15 cellular contexts compared by ENCODE assay signal in the genomic region with DNA sequence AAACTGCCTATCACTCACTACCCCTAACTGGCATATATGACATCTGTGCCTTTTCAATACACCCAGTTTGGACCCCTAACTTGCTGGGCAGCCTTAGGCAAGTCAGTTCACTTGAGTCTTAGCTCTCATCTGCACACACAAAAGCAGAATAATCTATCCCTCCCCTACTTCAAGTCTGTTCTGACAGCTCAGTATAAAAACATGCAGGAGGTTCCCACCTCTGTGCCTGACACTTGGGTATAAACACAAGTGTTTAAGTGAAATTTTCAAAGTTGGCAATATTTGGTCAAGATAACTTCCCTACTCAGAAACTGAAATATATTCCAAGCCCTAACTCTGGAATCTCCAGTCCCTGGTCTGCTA. TPM values are rescaled to one million over a fixed set of nuclear protein-coding genes. Genes with fewer than 3 reads are reported as not detected.
A peak's percentile ranks its signal among the peaks of the same experiment; 100 is the strongest.
DNase-seq lines count a peak whose midpoint lies in the region; ATAC-seq and TF ChIP-seq lines count a peak whose summit lies in the region.
"Had no signal": no experiment of that assay in that cellular context is flagged by ENCODE, and none has a peak within 500 bp of the region (broad histone marks: within the 10 kb centered on the region; RNA-seq: fewer than 3 reads in every experiment).

No MANE protein-coding gene starts in this region.

- H2BK15ac ChIP-seq in mesenchymal stem cell (ENCODE audit: low read depth, poor library complexity, severe bottlenecking): no peak overlapping the region

- no peak overlapping the region for H2AK5ac ChIP-seq in mesenchymal stem cell (ENCODE audit: low read length, severe bottlenecking)

- H3K27ac ChIP-seq in Panc1 (ENCODE audit: low read length) (peak overlapping the region; percentile 2; the same call in 1 of the 2 replicates), gastrocnemius medialis (peak overlapping the region; percentile 64 to 87 (median 82)), mesenchymal stem cell (ENCODE audit: low read length, poor library complexity, severe bottlenecking) (no peak overlapping the region)

- peaks cover 74% of the 10 kb centered on the region for H3K4me1 ChIP-seq in Panc1 (ENCODE audit: control insufficient read depth, insufficient read depth, low read length)
- H3K4me1 ChIP-seq in gastrocnemius medialis: peaks cover 49 to 56% of the 10 kb centered on the region in 2 donors
- peaks cover 6% of the 10 kb centered on the region for H3K4me1 ChIP-seq in mesenchymal stem cell (ENCODE audit: control insufficient read depth, insufficient read depth, low read depth, low read length)

- H2AFZ ChIP-seq in mesenchymal stem cell (ENCODE audit: low read depth, low read length): no peak overlapping the region

- H3K27ac Mint-ChIP-seq in activated naive CD4-positive, alpha-beta T cell treated with anti-CD3 and anti-CD28 coated beads, Interleukin-2, amount 10 ng/mL, durations not matched to agents 7 days and 5 days: peak overlapping the region; percentile 83
- peak overlapping the region; percentile 61 for H3K27ac Mint-ChIP-seq in chondrocyte (ENCODE audit: unreplicated experiment)

- no peak overlapping the region for H2BK120ac ChIP-seq in mesenchymal stem cell (ENCODE audit: low read depth, low read length)

- no peak for ATAC-seq in Panc1
- peak in 1 of 2 donors; percentile 5 for ATAC-seq in gastrocnemius medialis
- ATAC-seq in GM19467 (IDR thresholded peaks at IDR 0.05; ENCODE audit: unreplicated experiment): no peak
- ATAC-seq: mucosa of descending colon had no signal

- no peak overlapping the region for H3K9ac ChIP-seq in mesenchymal stem cell (ENCODE audit: low read length)

- intact Hi-C loops in Panc1 (cut with micrococcal nuclease; ENCODE audit: unreplicated experiment): no loop called here
- intact Hi-C loops in gastrocnemius medialis (cut with DNase I; ENCODE audit: low total_unique reads): no loop called here

- no peak overlapping the region for H2BK12ac ChIP-seq in mesenchymal stem cell (ENCODE audit: low read length in 2 of 2)

- POLR2A ChIA-PET in Panc1 (lab: Charles Lee): no interaction called here

- in situ Hi-C loops in Panc1 (cut with HindIII; ENCODE audit: low pct_unique_long_range_greater_than_20kb, low sequenced_read_pairs) (no loop called here), gastrocnemius medialis (cut with MboI; ENCODE audit: low sequenced_read_pairs in 4 of 4) (no loop called here)

- H3K36me3 Mint-ChIP-seq in activated naive CD4-positive, alpha-beta T cell treated with anti-CD3 and anti-CD28 coated beads, Interleukin-2, amount 10 ng/mL, durations not matched to agents 7 days and 5 days: peaks cover 70% of the 10 kb centered on the region
- peaks cover 52% of the 10 kb centered on the region for H3K36me3 Mint-ChIP-seq in chondrocyte (ENCODE audit: low read depth)

- no TSS peak for BruUV-seq in Panc1 (replicated peaks; lab: Mats Ljungman, UMichigan)

- no peak overlapping the region for H3K18ac ChIP-seq in mesenchymal stem cell (ENCODE audit: low read depth in 1 of 2, low read length in 2 of 2)

- no peak overlapping the region for H2BK5ac ChIP-seq in mesenchymal stem cell (ENCODE audit: low read depth, low read length, poor library complexity, severe bottlenecking)

- no peak overlapping the region for H3K4me3 ChIP-seq in Panc1 (ENCODE audit: low read depth in 2 of 2, low read length in 2 of 2)
- H3K4me3 ChIP-seq in gastrocnemius medialis: peak overlapping the region in 1 of 4 donors; percentile 18
- H3K4me3 ChIP-seq in mesenchymal stem cell (ENCODE audit: insufficient read depth in 1 of 2, low read depth in 1 of 2, low read length in 2 of 2): no peak overlapping the region
- H3K4me3 ChIP-seq: mucosa of descending colon had no signal

- H3K14ac ChIP-seq in mesenchymal stem cell (ENCODE audit: low read length in 2 of 2): no peak overlapping the region

- CTCF ChIA-PET in activated naive CD4-positive, alpha-beta T cell treated with anti-CD3 and anti-CD28 coated beads, Interleukin-2, amount 10 ng/mL, durations not matched to agents 7 days and 5 days (lab: Charles Lee): no interaction called here
- CTCF ChIA-PET in Panc1 (lab: Charles Lee): no interaction called here

- peaks cover 2% of the 10 kb centered on the region for H3K79me1 ChIP-seq in mesenchymal stem cell (replicated peaks; ENCODE audit: low read length, poor library complexity, severe bottlenecking)

- TF ChIP-seq POLR2A in gastrocnemius medialis (IDR thresholded peaks at IDR 0.05): no peak

- no peak overlapping the region for H3K23ac ChIP-seq in mesenchymal stem cell (ENCODE audit: low read length in 2 of 2)

- DNase-seq in activated naive CD4-positive, alpha-beta T cell treated with anti-CD3 and anti-CD28 coated beads, Interleukin-2, amount 10 ng/mL, durations not matched to agents 7 days and 5 days: no peak
- no peak for DNase-seq in activated naive CD4-positive, alpha-beta T cell treated with Interleukin-2 at 50 U/mL for 16 hours
- no peak for DNase-seq in Panc1 (ENCODE audit: low read depth, low spot score)
- DNase-seq in chondrocyte (ENCODE audit: low spot score): no peak
- DNase-seq in gastrocnemius medialis: no peak
- DNase-seq in cerebellar nuclear complex (lab: John Stamatoyannopoulos, UW): no peak
- no peak for DNase-seq in mesenchymal stem cell
- DNase-seq: activated CD4-positive, alpha-beta T cell treated with anti-CD3 and anti-CD28 coated beads, Interleukin-2, amount 10 ng/mL, durations not matched to agents 7 days and 5 days; dermis blood vessel endothelial cell; DMS79; mucosa of descending colon; stimulated activated CD4-positive, alpha-beta T cell treated with anti-CD3 and anti-CD28 coated beads, Interleukin-4, amount 100 ng/mL, for 1 hour; stimulated activated naive B cell treated with anti-CD40 and anti-IgM and Interleukin-4, amounts not matched to agents 10 μg/mL and 1 μg/mL and 100 μg/mL, for 72 hours; SW 1271 had no signal

- TF ChIP-seq CTCF in Panc1 (IDR thresholded peaks at IDR 0.05) (no peak), chondrocyte (IDR thresholded peaks at IDR 0.05) (no peak), gastrocnemius medialis (IDR thresholded peaks at IDR 0.05 in 4 of 5, conservative IDR thresholded peaks at IDR 0.05 in 1 of 5) (no peak)

- H4K8ac ChIP-seq in mesenchymal stem cell (ENCODE audit: low read length): no peak overlapping the region

- no peak overlapping the region for H4K91ac ChIP-seq in mesenchymal stem cell (ENCODE audit: low read length)

- H3K9me3 ChIP-seq in Panc1 (ENCODE audit: control insufficient read depth, insufficient read depth, low read depth, low read length): no peaks in the 10 kb centered on the region
- H3K9me3 ChIP-seq in gastrocnemius medialis: no peaks in the 10 kb centered on the region
- H3K9me3 ChIP-seq in mesenchymal stem cell (ENCODE audit: control insufficient read depth, low read length): no peaks in the 10 kb centered on the region
- H3K9me3 ChIP-seq: mucosa of descending colon had no signal

- H3K27me3 Mint-ChIP-seq in activated naive CD4-positive, alpha-beta T cell treated with anti-CD3 and anti-CD28 coated beads, Interleukin-2, amount 10 ng/mL, durations not matched to agents 7 days and 5 days: no peaks in the 10 kb centered on the region
- no peaks in the 10 kb centered on the region for H3K27me3 Mint-ChIP-seq in chondrocyte (ENCODE audit: low read depth)
- H3K27me3 Mint-ChIP-seq: activated CD4-positive, alpha-beta T cell treated with anti-CD3 and anti-CD28 coated beads, Interleukin-2, amount 10 ng/mL, durations not matched to agents 7 days and 5 days; stimulated activated naive B cell treated with anti-CD40 and anti-IgM and Interleukin-4, amounts not matched to agents 10 μg/mL and 1 μg/mL and 100 μg/mL, for 72 hours had no signal

- no peak overlapping the region for H3K4me3 Mint-ChIP-seq in activated naive CD4-positive, alpha-beta T cell treated with anti-CD3 and anti-CD28 coated beads, Interleukin-2, amount 10 ng/mL, durations not matched to agents 7 days and 5 days
- no peak overlapping the region for H3K4me3 Mint-ChIP-seq in chondrocyte (ENCODE audit: unreplicated experiment)
- H3K4me3 Mint-ChIP-seq: activated CD4-positive, alpha-beta T cell treated with anti-CD3 and anti-CD28 coated beads, Interleukin-2, amount 10 ng/mL, durations not matched to agents 7 days and 5 days had no signal

- peaks cover 29% of the 10 kb centered on the region for H3K36me3 ChIP-seq in Panc1 (ENCODE audit: control insufficient read depth, insufficient read depth, low read length)
- H3K36me3 ChIP-seq in gastrocnemius medialis: peaks cover 15 to 87% of the 10 kb centered on the region in 2 donors
- peaks cover 71 to 92% of the 10 kb centered on the region in 2 experiments for H3K36me3 ChIP-seq in mesenchymal stem cell (ENCODE audit: control insufficient read depth in 1 of 2, insufficient read depth in 2 of 2, low read depth in 1 of 2, low read length in 2 of 2)

- H3K9me3 Mint-ChIP-seq in activated naive CD4-positive, alpha-beta T cell treated with anti-CD3 and anti-CD28 coated beads, Interleukin-2, amount 10 ng/mL, durations not matched to agents 7 days and 5 days: no peaks in the 10 kb centered on the region
- no peaks in the 10 kb centered on the region for H3K9me3 Mint-ChIP-seq in chondrocyte (ENCODE audit: low read depth)
- H3K9me3 Mint-ChIP-seq: activated CD4-positive, alpha-beta T cell treated with anti-CD3 and anti-CD28 coated beads, Interleukin-2, amount 10 ng/mL, durations not matched to agents 7 days and 5 days; stimulated activated naive B cell treated with anti-CD40 and anti-IgM and Interleukin-4, amounts not matched to agents 10 μg/mL and 1 μg/mL and 100 μg/mL, for 72 hours had no signal

- H3K4me1 Mint-ChIP-seq in activated naive CD4-positive, alpha-beta T cell treated with anti-CD3 and anti-CD28 coated beads, Interleukin-2, amount 10 ng/mL, durations not matched to agents 7 days and 5 days: peaks cover 78% of the 10 kb centered on the region
- H3K4me1 Mint-ChIP-seq in chondrocyte (ENCODE audit: low read depth): peaks cover 40% of the 10 kb centered on the region

- no peak overlapping the region for H3K4me2 ChIP-seq in mesenchymal stem cell (ENCODE audit: low read length, poor library complexity, severe bottlenecking)

- H3K4ac ChIP-seq in mesenchymal stem cell (ENCODE audit: low read depth in 1 of 2, low read length in 2 of 2): no peak overlapping the region

- H3K27me3 ChIP-seq in Panc1 (ENCODE audit: control insufficient read depth, insufficient read depth, low read length): no peaks in the 10 kb centered on the region
- no peaks in the 10 kb centered on the region for H3K27me3 ChIP-seq in gastrocnemius medialis
- H3K27me3 ChIP-seq in mesenchymal stem cell (ENCODE audit: control insufficient read depth in 1 of 2, insufficient read depth in 1 of 2, low read length in 2 of 2): no peaks in the 10 kb centered on the region

RNA-seq across cellular contexts. Expression of a gene that starts 12.6 kb away (rescaled TPM):
- total RNA-seq in Panc1 (2021; ENCODE audit: unreplicated experiment) (587 TPM), chondrocyte (341 to 426 TPM (median 348 TPM) in 3 replicates), gastrocnemius medialis (100 to 1,000 TPM in 3 of 4 donors, 10 to 100 TPM in 1; 72.4 to 209 (median 157) TPM)
- 477 TPM for polyA plus RNA-seq in Panc1 (2012; ENCODE audit: insufficient read length)
- 198 TPM for polyA plus RNA-seq in mesenchymal stem cell (2013, experiment 1 of 2)
- 190 TPM for polyA plus RNA-seq in mesenchymal stem cell (2013, experiment 2 of 2)
